ENCODE assay signal across 8 cellular contexts in the genomic region with DNA sequence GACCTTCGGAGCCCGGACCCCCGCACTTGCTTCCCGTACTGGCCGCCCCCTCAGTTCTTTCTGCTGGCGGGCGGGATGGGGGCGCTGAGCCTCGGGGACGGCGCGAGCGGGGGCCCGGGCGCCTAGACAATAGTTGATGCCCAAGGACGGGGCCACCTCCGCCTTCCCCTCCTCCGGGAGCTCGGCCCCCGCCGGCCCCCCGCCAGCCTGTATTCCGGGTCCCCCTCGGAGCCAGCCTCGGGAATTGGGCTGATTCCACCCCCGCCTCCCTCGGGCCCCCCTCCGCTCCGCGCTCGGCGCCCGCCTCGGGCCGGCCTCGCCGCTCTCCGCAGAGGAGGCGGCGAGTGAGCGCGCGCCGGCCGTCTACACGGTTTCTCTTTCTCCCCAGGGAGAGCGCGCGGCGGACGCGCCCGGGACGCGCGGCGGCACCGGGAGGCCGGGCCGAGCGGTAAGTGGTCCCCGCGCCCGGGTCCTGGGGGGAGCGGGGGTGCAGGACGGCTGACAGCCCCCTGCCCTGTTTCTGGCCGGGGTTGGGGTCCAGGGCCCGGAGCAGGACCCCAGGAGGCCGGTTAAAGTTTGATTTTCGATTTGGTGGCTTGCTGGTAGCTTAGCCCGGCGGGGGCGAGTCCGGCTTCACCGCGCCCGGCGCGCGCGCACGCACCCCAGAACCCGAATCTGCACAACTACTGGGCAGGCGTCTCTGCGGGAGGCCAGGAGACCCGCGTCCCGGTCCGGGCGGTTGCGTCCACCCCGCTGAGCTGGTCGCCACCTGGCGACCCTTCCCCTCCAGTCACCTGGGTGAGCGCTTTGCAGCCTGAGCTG. TPM values are rescaled to one million over a fixed set of nuclear protein-coding genes. Genes with fewer than 3 reads are reported as not detected.
DNase-seq lines count a peak whose midpoint lies in the region; ATAC-seq, FAIRE-seq and TF ChIP-seq lines count a peak whose summit lies in the region.

No MANE protein-coding gene starts in this region.

- H3K9me3 Mint-ChIP-seq in central memory CD8-positive, alpha-beta T cell: no peaks in the 10 kb centered on the region

- peak overlapping the region; percentile 92 for H3K4me3 Mint-ChIP-seq in central memory CD8-positive, alpha-beta T cell

- H3K4me1 Mint-ChIP-seq in central memory CD8-positive, alpha-beta T cell: peaks cover 55% of the 10 kb centered on the region

- H3K36me3 ChIP-seq in kidney (ENCODE audit: control insufficient read depth in 1 of 2, insufficient read depth in 2 of 2, low read length in 2 of 2): no peaks in the 10 kb centered on the region

- H3K27ac ChIP-seq in kidney (ENCODE audit: low read depth in 2 of 2, low read length in 2 of 2): peak overlapping the region; percentile 90 to 98

- H3K4me1 ChIP-seq in kidney (ENCODE audit: control insufficient read depth in 1 of 2, insufficient read depth in 1 of 2, low read depth in 1 of 2, low read length in 2 of 2): peaks cover 0 to 10% of the 10 kb centered on the region in 2 donors

- intact Hi-C loops in kidney (cut with DNase I): no loop called here

- no peaks in the 10 kb centered on the region for H3K9me3 ChIP-seq in kidney (ENCODE audit: control insufficient read depth in 1 of 2, low read length in 2 of 2)

- H3K27me3 Mint-ChIP-seq in central memory CD8-positive, alpha-beta T cell: no peaks in the 10 kb centered on the region

- H3K27ac Mint-ChIP-seq in central memory CD8-positive, alpha-beta T cell (ENCODE audit: low read depth): peak overlapping the region; percentile 95

- DNase-seq in Daoy (ENCODE audit: low read depth) (peak; percentile 77), LHCN-M2 (ENCODE audit: low read depth) (peak; percentile 59), kidney (peak; percentile 91), NCI-H128 (lab: John Stamatoyannopoulos, UW; ENCODE audit: unreplicated experiment) (no peak)
- DNase-seq in activated CD4-positive, CD25-positive, alpha-beta regulatory T cell (lab: John Stamatoyannopoulos, UW): peak; percentile 41 to 55 (median 52)
- peak; percentile 42 to 49 for DNase-seq in central memory CD8-positive, alpha-beta T cell (ENCODE audit: low spot score in 2 of 2)
- peak; percentile 69 for DNase-seq in stimulated activated CD4-positive, alpha-beta T cell treated with anti-CD3 and anti-CD28 coated beads, Interleukin-15, amount 100 ng/mL, for 24 hours

- no peak for FAIRE-seq in kidney (lab: Jason Lieb, UNC)

- ATAC-seq in GM21528 (IDR thresholded peaks at IDR 0.05; ENCODE audit: low FRiP score, unreplicated experiment): peak; percentile 33
- ATAC-seq in central memory CD8-positive, alpha-beta T cell (replicated peaks; ENCODE audit: extremely low read depth, poor library complexity, severe bottlenecking): peak; percentile 45

- H3K4me3 ChIP-seq in kidney (ENCODE audit: low read length in 2 of 2): peak overlapping the region; percentile 89 to 93

- TF ChIP-seq CTCF in kidney (IDR thresholded peaks at IDR 0.05; ENCODE audit: borderline replicate concordance, extremely low read depth, insufficient read depth): no peak

- H3K9ac ChIP-seq in kidney (ENCODE audit: low read length in 2 of 2): peak overlapping the region; percentile 88 to 89

- peaks cover 14% of the 10 kb centered on the region for H3K36me3 Mint-ChIP-seq in central memory CD8-positive, alpha-beta T cell (ENCODE audit: insufficient read depth)

RNA-seq across cellular contexts. Expression of a gene that starts 0.7 kb away (rescaled TPM):
- total RNA-seq in Daoy (2014; rRNA removed; shearing (Covaris generic)): 9.3 and 20.1 TPM in 2 replicates
- total RNA-seq in LHCN-M2 (2014; rRNA removed): 14.3 and 15.4 TPM in 2 replicates
- 22.9 TPM for polyA plus RNA-seq in LHCN-M2 (2012)
- total RNA-seq in kidney: 79.1 TPM
- polyA plus RNA-seq in kidney (ENCODE audit: insufficient read depth, low read depth, low replicate concordance): 23.3 TPM
